In the genomic region with DNA sequence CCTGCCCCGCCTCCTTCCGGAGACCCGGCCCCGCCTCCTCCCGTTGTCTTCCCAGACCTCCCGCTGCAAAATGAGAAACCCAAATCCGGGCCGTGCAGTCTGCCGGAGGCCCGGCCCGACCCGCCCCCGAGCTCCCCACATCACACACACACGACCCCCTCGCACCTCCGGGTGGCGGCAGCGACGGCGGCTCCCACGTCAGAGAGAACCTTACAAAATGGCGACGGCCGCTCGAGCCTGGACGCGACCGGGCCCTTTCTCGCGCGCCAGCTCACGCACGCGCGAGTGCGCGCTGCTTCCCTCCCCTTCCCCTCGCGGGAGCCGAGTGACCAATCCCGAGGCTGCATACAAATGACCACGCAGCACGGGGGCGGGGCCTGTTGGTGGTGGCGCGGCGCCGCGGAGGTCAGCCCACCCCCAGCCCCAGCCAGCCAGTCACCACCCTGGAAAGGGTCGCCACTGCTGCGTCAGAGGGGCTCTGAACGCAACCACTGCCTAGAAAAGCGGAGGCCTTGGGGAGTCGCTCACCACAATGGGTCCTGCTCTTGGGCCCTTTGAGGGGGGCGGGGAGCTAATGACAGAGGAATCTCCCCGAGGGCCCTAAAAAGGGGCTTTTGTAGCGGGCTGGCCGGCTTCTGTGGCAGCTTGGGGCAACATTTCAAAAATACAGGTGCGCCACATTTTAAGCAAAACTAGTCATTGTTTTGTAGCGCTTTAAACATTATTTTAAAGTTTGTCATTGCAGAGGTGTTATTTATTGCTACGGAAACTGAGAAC, we compare ENCODE assay signal across 8 cellular contexts. TPM values are rescaled to one million over a fixed set of nuclear protein-coding genes. Genes with fewer than 3 reads are reported as not detected.
A peak's percentile ranks its signal among the peaks of the same experiment; 100 is the strongest.
DNase-seq lines count a peak whose midpoint lies in the region; ATAC-seq, FAIRE-seq and TF ChIP-seq lines count a peak whose summit lies in the region.

Gene RBM4B (minus strand): TSS at position 289 of the 777 bp plus-strand sequence. CDS start 808 bp downstream, outside the sequence.

- DNase-seq in DMS 273 treated with DMSO at 0.1 percent for 48 hours (lab: John Stamatoyannopoulos, UW), result peak; percentile 69
- peak; percentile 93 for DNase-seq in IMR-90
- DNase-seq in OCI-LY7 (ENCODE audit: low spot score), result peak; percentile 97
- peak; percentile 98 for DNase-seq in activated CD8-positive, alpha-beta memory T cell treated with anti-CD3 and anti-CD28 coated beads, Interleukin-2, amount 50 U/mL, for 48 hours
- DNase-seq in endothelial cell of umbilical vein (ENCODE audit: low read depth, low spot score), result peak; percentile 97
- peak; percentile 95 for DNase-seq in midbrain (lab: John Stamatoyannopoulos, UW)
- peak; percentile 94 to 96 for DNase-seq in stimulated activated CD8-positive, alpha-beta memory T cell treated with anti-CD3 and anti-CD28 coated beads, Interleukin-15, amount 100 ng/mL, for 48 hours (ENCODE audit: low read depth in 2 of 2)

- peak within 1 kb of the TSS; percentile 70 to 90 for H4K8ac ChIP-seq in IMR-90 (ENCODE audit: low read depth in 2 of 2, low read length in 2 of 2)

- 0% methylated on average over 26 of the region's 61 CpGs; no CpG with 5 or more reads in 1 of the 2 experiments for WGBS in IMR-90 (ENCODE audit: extremely low coverage in 2 of 2, insufficient read length in 1 of 2), 2 experiments

- peak within 1 kb of the TSS; percentile 86 for H2BK5ac ChIP-seq in IMR-90 (ENCODE audit: low read depth, low read length, poor library complexity, severe bottlenecking)

- H4K91ac ChIP-seq in IMR-90 (ENCODE audit: insufficient read depth, low read depth, low read length), result peak within 1 kb of the TSS; percentile 75

- CTCF ChIA-PET in IMR-90 (lab: Yijun Ruan, JAX), result interaction anchor here (0.5 to 1.9 kb wide), 8 partner anchors 17 to 239 kb away, joined by 3 to 7 read pairs (median 4); partner anchors contain the start of genes MRPL11 and ZDHHC24
- CTCF ChIA-PET in OCI-LY7 (lab: Charles Lee; ENCODE audit: unreplicated experiment), result interaction anchor here (0.6 to 2.5 kb wide), 9 partner anchors 33 to 256 kb away, joined by 3 to 7 read pairs (median 4); partner anchors contain the start of genes CCDC87, CCS, NPAS4 and ZDHHC24
- CTCF ChIA-PET in endothelial cell of umbilical vein (lab: Charles Lee), result interaction anchor here (0.6 to 3.6 kb wide), 44 partner anchors 8 to 298 kb away, joined by 3 to 143 read pairs (median 6); partner anchors contain the start of genes ACTN3, BBS1, CCDC87 and CCS

- peak within 1 kb of the TSS; percentile 87 for H4K5ac ChIP-seq in IMR-90 (ENCODE audit: low read depth, low read length)

- H3K9ac ChIP-seq in IMR-90 (ENCODE audit: low read depth, low read length), result peak within 1 kb of the TSS; percentile 90
- peak within 1 kb of the TSS; percentile 92 for H3K9ac ChIP-seq in endothelial cell of umbilical vein (replicated peaks; ENCODE audit: extremely low read depth, insufficient read depth, low read length)

- H3K27ac ChIP-seq in IMR-90 (ENCODE audit: insufficient read depth, low read length), result peak within 1 kb of the TSS; percentile 97
- peak within 1 kb of the TSS; percentile 87 for H3K27ac ChIP-seq in OCI-LY7 (ENCODE audit: low read depth, low read length, poor library complexity, severe bottlenecking)
- peak within 1 kb of the TSS; percentile 87 for H3K27ac ChIP-seq in endothelial cell of umbilical vein (ENCODE audit: insufficient read depth, low read depth, low read length)

- H3K4me2 ChIP-seq in IMR-90 (ENCODE audit: low read depth, low read length) (peak within 1 kb of the TSS; percentile 97), OCI-LY7 (ENCODE audit: low read length) (peak within 1 kb of the TSS; percentile 93), endothelial cell of umbilical vein (ENCODE audit: insufficient read depth, low read length) (peak within 1 kb of the TSS; percentile 95)

- peak within 1 kb of the TSS; percentile 91 for H3K56ac ChIP-seq in IMR-90 (ENCODE audit: extremely low read depth, insufficient read depth, low read length)

- no peak for FAIRE-seq in endothelial cell of umbilical vein (lab: Jason Lieb, UNC)

- H3K36me3 ChIP-seq in IMR-90 (ENCODE audit: control insufficient read depth, insufficient read depth, low read length) (peaks cover 8% of the 10 kb centered on the region), OCI-LY7 (ENCODE audit: insufficient read depth, low read length) (peaks cover 27% of the 10 kb centered on the region), endothelial cell of umbilical vein (ENCODE audit: control insufficient read depth in 2 of 2, extremely low read depth in 1 of 2, insufficient read depth in 2 of 2, low read length in 2 of 2) (peaks cover 2 to 3% of the 10 kb centered on the region in 2 experiments)

- TF ChIP-seq POLR2A in IMR-90 (IDR thresholded peaks at IDR 0.05; ENCODE audit: low read depth, low read length) (peak; percentile 97), endothelial cell of umbilical vein (IDR thresholded peaks at IDR 0.05; ENCODE audit: low read depth, low read length) (peak; percentile 79)

- dilution Hi-C loops in IMR-90 (cut with HindIII; ENCODE audit: low sequenced_read_pairs, unreplicated experiment) (no loop called here), endothelial cell of umbilical vein (cut with MboI; ENCODE audit: extremely low pct_ligation_motif_present, low sequenced_read_pairs) (no loop called here)

- no TSS peak for BruUV-seq in IMR-90 (replicated peaks; lab: Mats Ljungman, UMichigan)
- BruUV-seq in OCI-LY7 (replicated peaks; lab: Mats Ljungman, UMichigan), result no TSS peak
- BruUV-seq in endothelial cell of umbilical vein (replicated peaks; lab: Mats Ljungman, UMichigan), result no TSS peak

- peak within 1 kb of the TSS; percentile 73 for H3K4me3 ChIP-seq in IMR-90 (ENCODE audit: insufficient read depth, low read depth, low read length)
- H3K4me3 ChIP-seq in OCI-LY7 (ENCODE audit: low read depth, low read length, poor library complexity, severe bottlenecking), result peak within 1 kb of the TSS; percentile 77
- peak within 1 kb of the TSS; percentile 65 to 86 (median 76) for H3K4me3 ChIP-seq in endothelial cell of umbilical vein (replicated peaks in 1 of 3; ENCODE audit: insufficient read depth in 1 of 3, low read depth in 1 of 3, low read length in 3 of 3)

- TF ChIP-seq RAD21 in IMR-90 (IDR thresholded peaks at IDR 0.05; ENCODE audit: low read length), result 0 out of 2 replicates have a peak, but pooled peaks have one; percentile 1

- no peak within 1 kb of the TSS for H2BK15ac ChIP-seq in IMR-90 (ENCODE audit: low read depth, low read length)

- H3K9me3 ChIP-seq in IMR-90 (ENCODE audit: control insufficient read depth, insufficient read depth, low read length), result no peaks in the 10 kb centered on the region
- no peaks in the 10 kb centered on the region for H3K9me3 ChIP-seq in OCI-LY7 (ENCODE audit: low read length)
- no peaks in the 10 kb centered on the region for H3K9me3 ChIP-seq in endothelial cell of umbilical vein (replicated peaks; ENCODE audit: control insufficient read depth, insufficient read depth, low read length)

- H3K4ac ChIP-seq in IMR-90 (ENCODE audit: low read depth, low read length), result peak within 1 kb of the TSS; percentile 77

- no peaks in the 10 kb centered on the region for H3K9me2 ChIP-seq in OCI-LY7 (ENCODE audit: insufficient read depth, low read length)

- no peaks in the 10 kb centered on the region; the same call in 1 of the 2 replicates for H3K9me1 ChIP-seq in IMR-90 (ENCODE audit: insufficient read depth, low read length)
- no peaks in the 10 kb centered on the region for H3K9me1 ChIP-seq in endothelial cell of umbilical vein (replicated peaks; ENCODE audit: control insufficient read depth, extremely low read depth, insufficient read depth, low read length)

- H3K23ac ChIP-seq in IMR-90 (ENCODE audit: low read depth, low read length), result peak within 1 kb of the TSS; percentile 86

- H3K4me1 ChIP-seq in IMR-90 (ENCODE audit: control insufficient read depth, insufficient read depth, low read length) (peaks cover 5% of the 10 kb centered on the region), OCI-LY7 (ENCODE audit: insufficient read depth, low read length, poor library complexity, severe bottlenecking) (peaks cover 44% of the 10 kb centered on the region), endothelial cell of umbilical vein (ENCODE audit: control insufficient read depth, extremely low read depth, insufficient read depth, low read length) (peaks cover 17% of the 10 kb centered on the region)

- H2AFZ ChIP-seq in IMR-90 (replicated peaks; ENCODE audit: low read length, poor library complexity), result peak within 1 kb of the TSS; percentile 96
- peak within 1 kb of the TSS; percentile 86 for H2AFZ ChIP-seq in OCI-LY7 (ENCODE audit: low read length)
- H2AFZ ChIP-seq in endothelial cell of umbilical vein (ENCODE audit: low read depth, low read length), result peak within 1 kb of the TSS; percentile 84

- peak; percentile 86 for ATAC-seq in GM21529 (IDR thresholded peaks at IDR 0.05; ENCODE audit: unreplicated experiment)
- peak; percentile 96 for ATAC-seq in IMR-90 (ENCODE audit: low read depth)

- peak within 1 kb of the TSS; percentile 96 for H2AK5ac ChIP-seq in IMR-90 (ENCODE audit: low read depth, low read length)

- H3K18ac ChIP-seq in IMR-90 (ENCODE audit: low read depth, low read length), result peak within 1 kb of the TSS; percentile 48

- H3K27me3 ChIP-seq in IMR-90 (ENCODE audit: control insufficient read depth, insufficient read depth, low read length) (no peaks in the 10 kb centered on the region), endothelial cell of umbilical vein (ENCODE audit: control insufficient read depth in 2 of 2, insufficient read depth in 2 of 2, low read length in 2 of 2) (no peaks in the 10 kb centered on the region)

- peaks cover 17 to 34% of the 10 kb centered on the region in 2 experiments; a peak in 3 of 4 replicates for H3K79me1 ChIP-seq in IMR-90 (ENCODE audit: low read depth in 1 of 2, low read length in 2 of 2)

- peak within 1 kb of the TSS; percentile 94 for H3K14ac ChIP-seq in IMR-90 (replicated peaks; ENCODE audit: low read depth, low read length)

- intact Hi-C loops in IMR-90 (cut with micrococcal nuclease) (loop anchor here (1.0 kb wide), 5 partner anchors 98 to 269 kb away; partner anchors contain the start of genes ACTN3, PELI3 and ZDHHC24), OCI-LY7 (cut with micrococcal nuclease; ENCODE audit: unreplicated experiment) (loop anchor here (1.0 to 5.0 kb wide), 7 partner anchors 39 to 269 kb away; partner anchors contain the start of genes CCDC87, CCS, DPP3 and RBM14), endothelial cell of umbilical vein (cut with micrococcal nuclease) (loop anchor here (1.0 to 5.0 kb wide), 8 partner anchors 39 to 269 kb away; partner anchors contain the start of genes CCDC87, CCS, DPP3 and RBM14)

- in situ Hi-C loops in IMR-90 (cut with MboI; ENCODE audit: low sequenced_read_pairs), result no loop called here

- TF ChIP-seq CTCF in IMR-90 (conservative IDR thresholded peaks at IDR 0.05; ENCODE audit: low read depth, low read length) (no peak), OCI-LY7 (conservative IDR thresholded peaks at IDR 0.05; ENCODE audit: low read length) (no peak), endothelial cell of umbilical vein (IDR thresholded peaks at IDR 0.05; ENCODE audit: extremely low read depth in 1 of 2, insufficient read depth in 1 of 2, low read depth in 1 of 2, low read length in 2 of 2) (no peak)

- peak within 1 kb of the TSS; percentile 65 for H2BK120ac ChIP-seq in IMR-90 (ENCODE audit: low read depth, low read length)

- H4K20me1 ChIP-seq in IMR-90 (ENCODE audit: insufficient read depth, low read length), result no peaks in the 10 kb centered on the region; the same call in 1 of the 2 replicates
- peaks cover 14% of the 10 kb centered on the region; the same call in 1 of the 2 replicates for H4K20me1 ChIP-seq in OCI-LY7 (ENCODE audit: insufficient read depth, low read length)
- H4K20me1 ChIP-seq in endothelial cell of umbilical vein (replicated peaks; ENCODE audit: control insufficient read depth, extremely low read depth, insufficient read depth, low read length), result no peaks in the 10 kb centered on the region

- H3K79me2 ChIP-seq in OCI-LY7 (ENCODE audit: insufficient read depth, low read depth, low read length), result peaks cover 45% of the 10 kb centered on the region
- H3K79me2 ChIP-seq in endothelial cell of umbilical vein (ENCODE audit: control insufficient read depth, insufficient read depth, low read length), result peaks cover 21% of the 10 kb centered on the region

- H2AK9ac ChIP-seq in IMR-90 (replicated peaks; ENCODE audit: low read depth, low read length, poor library complexity), result peak within 1 kb of the TSS; percentile 93

- H2BK20ac ChIP-seq in IMR-90 (ENCODE audit: low read depth, low read length), result no peak within 1 kb of the TSS

- POLR2A ChIA-PET in IMR-90 (lab: Charles Lee; ENCODE audit: unreplicated experiment), result interaction anchor here (0.5 kb wide), 3 partner anchors 27 to 198 kb away, joined by 3 to 8 read pairs (median 3); no protein-coding TSS in a partner anchor
- POLR2A ChIA-PET in OCI-LY7 (lab: Charles Lee), result interaction anchor here (0.5 to 2.5 kb wide), 17 partner anchors 10 to 198 kb away, joined by 3 to 11 read pairs (median 3); partner anchors contain the start of genes ACTN3, DPP3, RBM14 and ZDHHC24
- POLR2A ChIA-PET in endothelial cell of umbilical vein (lab: Charles Lee), result interaction anchor here (0.6 to 2.4 kb wide), 12 partner anchors 29 to 239 kb away, joined by 3 to 27 read pairs (median 5); partner anchors contain the start of genes ACTN3, DPP3, MRPL11 and RBM14

RNA-seq across cellular contexts. Expression of gene RBM4B, which starts in this region (rescaled TPM):
- total RNA-seq in IMR-90 (2012; rRNA removed), result 23.1 and 25.6 TPM in 2 replicates
- polyA plus RNA-seq in IMR-90 (2012; rRNA removed), result 21.1 and 26.7 TPM in 2 replicates
- polyA plus RNA-seq in IMR-90 (2012; cell fraction: cytosol; rRNA removed), result 11.4 and 17.8 TPM in 2 replicates
- 21.4 and 62.4 TPM in 2 replicates for polyA plus RNA-seq in IMR-90 (2012; cell fraction: nucleus; rRNA removed; ENCODE audit: low replicate concordance)
- total RNA-seq in OCI-LY7 (2014; rRNA removed; shearing (Covaris generic)), result 29.1 and 40.0 TPM in 2 replicates
- total RNA-seq in OCI-LY7 (2022), result 38.3 and 39.4 TPM in 2 replicates
- total RNA-seq in endothelial cell of umbilical vein, result 19.4 and 22.2 TPM in 2 replicates
- polyA plus RNA-seq in endothelial cell of umbilical vein, result 25.4 and 31.2 TPM in 2 replicates
- 21.2 and 27.1 TPM in 2 replicates for polyA plus RNA-seq in endothelial cell of umbilical vein (2011; cell fraction: cytosol; rRNA removed)
- polyA plus RNA-seq in endothelial cell of umbilical vein (2011; cell fraction: nucleus; rRNA removed), result 39.2 and 49.7 TPM in 2 replicates
- polyA plus RNA-seq in endothelial cell of umbilical vein (2012), result 24.3 and 26.2 TPM in 2 replicates
- polyA minus RNA-seq in endothelial cell of umbilical vein, result 31.3 and 33.6 TPM in 2 replicates
- 10.1 TPM for polyA minus RNA-seq in endothelial cell of umbilical vein (2011; cell fraction: cytosol; rRNA and poly(A)+ RNA removed)
- 20.9 and 22.6 TPM in 2 replicates for polyA minus RNA-seq in endothelial cell of umbilical vein (2011; cell fraction: nucleus; rRNA and poly(A)+ RNA removed)

Comparison
In these comparisons a context has a peak if more than half of its experiments do, and no peak if none do; other contexts are left out.
1. Peak in every context shown above with its lines: DNase-seq, ATAC-seq, H3K4me3 ChIP-seq and H3K27ac ChIP-seq.